7 cellular contexts compared by ENCODE assay signal in the genomic region with DNA sequence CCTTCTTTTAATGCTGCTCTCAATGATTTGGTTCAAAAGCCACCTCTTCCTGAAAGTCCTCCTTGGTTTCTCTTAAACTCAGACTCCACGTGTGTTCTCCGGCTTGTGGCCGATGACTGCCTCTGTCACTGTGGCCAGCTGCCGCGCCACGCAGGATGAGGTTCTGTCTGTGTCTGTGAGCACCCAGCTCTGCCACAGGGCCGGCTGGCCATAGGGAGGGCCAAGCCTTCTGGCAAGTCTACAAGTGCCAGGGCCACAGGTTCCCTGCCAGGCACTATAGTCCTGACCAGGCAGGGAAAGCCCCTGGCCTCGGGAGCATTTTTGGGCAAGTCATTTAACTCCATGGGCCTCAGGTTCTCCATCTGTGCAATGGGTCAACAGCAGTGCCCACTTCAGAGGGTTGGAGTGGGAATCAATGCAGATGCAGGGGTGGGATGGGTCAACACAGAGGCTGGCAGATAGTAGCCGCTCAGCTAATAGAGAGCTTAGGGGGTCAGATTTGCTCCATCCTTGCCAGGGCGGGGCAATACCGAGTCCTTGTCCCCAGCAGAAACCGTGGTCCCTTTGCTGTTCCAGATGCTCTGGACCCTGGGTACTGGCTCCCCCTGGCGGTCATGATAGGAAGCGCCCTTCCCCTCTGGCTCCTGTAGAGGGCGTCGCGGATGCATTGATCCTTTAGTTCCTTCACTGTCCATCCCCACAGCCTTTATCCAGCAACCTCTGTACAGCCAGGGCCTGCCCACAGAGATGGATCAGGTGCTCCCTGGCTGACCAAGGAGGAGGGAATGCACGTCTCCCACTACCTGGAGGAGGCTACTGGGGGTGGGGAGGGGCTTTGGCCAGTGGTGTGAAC. TPM values are rescaled to one million over a fixed set of nuclear protein-coding genes. Genes with fewer than 3 reads are reported as not detected.
DNase-seq lines count a peak whose midpoint lies in the region; ATAC-seq lines count a peak whose summit lies in the region.

No MANE protein-coding gene starts in this region.

- H3K36me3 Mint-ChIP-seq in activated CD4-positive, alpha-beta memory T cell treated with anti-CD3 and anti-CD28 coated beads for 36 hours: no peaks in the 10 kb centered on the region
- H3K36me3 Mint-ChIP-seq in memory B cell: no peaks in the 10 kb centered on the region

- H3K9me3 Mint-ChIP-seq in activated CD4-positive, alpha-beta memory T cell treated with anti-CD3 and anti-CD28 coated beads for 36 hours: no peaks in the 10 kb centered on the region
- no peaks in the 10 kb centered on the region for H3K9me3 Mint-ChIP-seq in memory B cell

- ATAC-seq in GM18498 (IDR thresholded peaks at IDR 0.05; ENCODE audit: unreplicated experiment) (peak; percentile 60), HG03442 (IDR thresholded peaks at IDR 0.05; ENCODE audit: unreplicated experiment) (peak; percentile 60), memory B cell (ENCODE audit: low read depth) (peak; percentile 59)

- no peaks in the 10 kb centered on the region for H3K27me3 Mint-ChIP-seq in activated CD4-positive, alpha-beta memory T cell treated with anti-CD3 and anti-CD28 coated beads for 36 hours
- H3K27me3 Mint-ChIP-seq in memory B cell: peaks cover 2% of the 10 kb centered on the region

- DNase-seq in NCI-H774 (lab: John Stamatoyannopoulos, UW) (peak; percentile 72), memory B cell (ENCODE audit: low spot score in 2 of 2) (peak; percentile 82 to 88)
- peak; percentile 94 for DNase-seq in activated CD4-positive, alpha-beta memory T cell treated with anti-CD3 and anti-CD28 coated beads for 36 hours
- peak; percentile 75 for DNase-seq in effector CD4-positive, alpha-beta T cell
- DNase-seq in stimulated activated CD8-positive, alpha-beta memory T cell treated with anti-CD3 and anti-CD28 coated beads, Interleukin-15, amount 100 ng/mL, for 24 hours (ENCODE audit: low read depth): peak; percentile 82

- peaks cover 21% of the 10 kb centered on the region for H3K4me1 Mint-ChIP-seq in activated CD4-positive, alpha-beta memory T cell treated with anti-CD3 and anti-CD28 coated beads for 36 hours (ENCODE audit: low read depth)
- peaks cover 20% of the 10 kb centered on the region for H3K4me1 Mint-ChIP-seq in memory B cell

- CTCF ChIA-PET in activated CD4-positive, alpha-beta memory T cell treated with anti-CD3 and anti-CD28 coated beads for 36 hours (lab: Charles Lee): interaction anchor here (0.6 to 8.6 kb wide), 28 partner anchors 9 to 169 kb away, joined by 3 to 250 read pairs (median 4); a partner anchor contains a TSS

- intact Hi-C loops in activated CD4-positive, alpha-beta memory T cell treated with anti-CD3 and anti-CD28 coated beads for 36 hours (cut with micrococcal nuclease): loop anchor here (1.0 to 5.0 kb wide), 7 partner anchors 40 to 232 kb away; a partner anchor contains a TSS

- POLR2A ChIA-PET in activated CD4-positive, alpha-beta memory T cell treated with anti-CD3 and anti-CD28 coated beads for 36 hours (lab: Charles Lee): interaction anchor here (1.1 to 2.2 kb wide), 2 partner anchors 28 to 58 kb away, joined by 3 to 6 read pairs; no protein-coding TSS in a partner anchor

- H3K4me3 Mint-ChIP-seq in activated CD4-positive, alpha-beta memory T cell treated with anti-CD3 and anti-CD28 coated beads for 36 hours: no peak overlapping the region
- H3K4me3 Mint-ChIP-seq in memory B cell: no peak overlapping the region

- no peak overlapping the region for H3K27ac Mint-ChIP-seq in activated CD4-positive, alpha-beta memory T cell treated with anti-CD3 and anti-CD28 coated beads for 36 hours
- H3K27ac Mint-ChIP-seq in memory B cell: peak overlapping the region; percentile 78

RNA-seq across cellular contexts. Expression of a gene that starts 19.3 kb away (rescaled TPM):
- total RNA-seq in activated CD4-positive, alpha-beta memory T cell treated with anti-CD3 and anti-CD28 coated beads for 36 hours: not detected

RNA-seq across cellular contexts. Expression of a gene that starts 20.4 kb away (rescaled TPM):
- total RNA-seq in activated CD4-positive, alpha-beta memory T cell treated with anti-CD3 and anti-CD28 coated beads for 36 hours: 1 to 10 TPM; 4.7 to 6.0 TPM

RNA-seq across cellular contexts. Expression of a gene that starts 45.8 kb away (rescaled TPM):
- not detected for total RNA-seq in activated CD4-positive, alpha-beta memory T cell treated with anti-CD3 and anti-CD28 coated beads for 36 hours

Comparison
In these comparisons a context has a peak if more than half of its experiments do, and no peak if none do; other contexts are left out.
1. Peak in every context shown above with its lines: DNase-seq and ATAC-seq.